1 cellular context compared by ENCODE assay signal in genomic region chr1:32205401-32206370, GRCh38.
A peak's percentile ranks its signal among the peaks of the same experiment; 100 is the strongest.
TF ChIP-seq lines count a peak whose summit lies in the region.

IQCC (plus strand) TSS chr1:32205671; CDS start chr1:32205682, 11 bp downstream.

TF ChIP-seq in HCT116, 20 proteins besides CTCF, POLR2A, EP300 and RAD21 (continued from another document):
- TF ChIP-seq ELF1 (IDR thresholded peaks at IDR 0.05; ENCODE audit: borderline replicate concordance, low read depth) (no peak), JUND (IDR thresholded peaks at IDR 0.05) (no peak), SRF (IDR thresholded peaks at IDR 0.05; ENCODE audit: low read depth) (no peak; the same call in 1 of the 2 replicates), ZFX (IDR thresholded peaks at IDR 0.05) (peak; percentile 69; the same call in 1 of the 2 replicates), EZH2phosphoT487 (IDR thresholded peaks at IDR 0.05; ENCODE audit: borderline replicate concordance) (no peak), MAX (IDR thresholded peaks at IDR 0.05) (peak; percentile 49; the same call in 1 of the 2 replicates), ATF3 (IDR thresholded peaks at IDR 0.05) (no peak; the same call in 1 of the 2 replicates), CEBPB (IDR thresholded peaks at IDR 0.05; ENCODE audit: low read depth) (no peak), SP1 (IDR thresholded peaks at IDR 0.05; ENCODE audit: low read depth) (no peak; the same call in 1 of the 2 replicates)
